Comparison of ENCODE assay signal across 1 cellular context in genomic region chr10:84139126-84140035, GRCh38.
TF ChIP-seq lines count a peak whose summit lies in the region.

Gene GHITM, plus strand, starts transcription at chr10:84139509. Its CDS starts 1,992 bp downstream, at chr10:84141501.

TF ChIP-seq in HepG2, 621 proteins besides CTCF, POLR2A, EP300 and RAD21 (continued from another document and continues in another):
- TF ChIP-seq, protein P1, sequence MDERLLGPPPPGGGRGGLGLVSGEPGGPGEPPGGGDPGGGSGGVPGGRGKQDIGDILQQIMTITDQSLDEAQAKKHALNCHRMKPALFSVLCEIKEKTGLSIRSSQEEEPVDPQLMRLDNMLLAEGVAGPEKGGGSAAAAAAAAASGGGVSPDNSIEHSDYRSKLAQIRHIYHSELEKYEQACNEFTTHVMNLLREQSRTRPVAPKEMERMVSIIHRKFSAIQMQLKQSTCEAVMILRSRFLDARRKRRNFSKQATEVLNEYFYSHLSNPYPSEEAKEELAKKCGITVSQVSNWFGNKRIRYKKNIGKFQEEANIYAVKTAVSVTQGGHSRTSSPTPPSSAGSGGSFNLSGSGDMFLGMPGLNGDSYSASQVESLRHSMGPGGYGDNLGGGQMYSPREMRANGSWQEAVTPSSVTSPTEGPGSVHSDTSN (CRISPR knock-in tag; IDR thresholded peaks at IDR 0.05): no peak
- TF ChIP-seq ATF7-NPFF (CRISPR knock-in tag; IDR thresholded peaks at IDR 0.05; ENCODE audit: low read depth) (peak; percentile 68; the same call in 1 of the 2 replicates), ZNF33A (CRISPR knock-in tag; IDR thresholded peaks at IDR 0.05; ENCODE audit: borderline replicate concordance) (no peak), ZNF780A (CRISPR knock-in tag; IDR thresholded peaks at IDR 0.05) (0 out of 2 replicates have a peak, but pooled peaks have one; percentile 52), ZNF891 (CRISPR knock-in tag; IDR thresholded peaks at IDR 0.05) (peak; percentile 87), ZNF513 (CRISPR knock-in tag; conservative IDR thresholded peaks at IDR 0.05) (no peak), ARNT2 (CRISPR knock-in tag; IDR thresholded peaks at IDR 0.05; ENCODE audit: low read depth) (peak; percentile 74; the same call in 1 of the 2 replicates), NRL (CRISPR knock-in tag; IDR thresholded peaks at IDR 0.05; ENCODE audit: borderline replicate concordance) (peak; percentile 95), ZNF605 (CRISPR knock-in tag; IDR thresholded peaks at IDR 0.05) (peak; percentile 79; the same call in 1 of the 2 replicates), KDM5A (IDR thresholded peaks at IDR 0.05; ENCODE audit: borderline replicate concordance, low read length) (peak; percentile 88), ZNF660 (CRISPR knock-in tag; IDR thresholded peaks at IDR 0.05; ENCODE audit: borderline replicate concordance, low read depth) (no peak), ZNF34 (CRISPR knock-in tag; IDR thresholded peaks at IDR 0.05; ENCODE audit: borderline replicate concordance) (peak; percentile 95; the same call in 1 of the 2 replicates), KDM6A (CRISPR knock-in tag; IDR thresholded peaks at IDR 0.05; ENCODE audit: low read depth) (no peak), SRSF1 (optimal IDR thresholded peaks at IDR 0.05; ENCODE audit: low read depth, low read length) (no peak), KLF12 (CRISPR knock-in tag; IDR thresholded peaks at IDR 0.05; ENCODE audit: borderline replicate concordance) (0 out of 2 replicates have a peak, but pooled peaks have one; percentile 45), ZNF576 (CRISPR knock-in tag; IDR thresholded peaks at IDR 0.05) (0 out of 2 replicates have a peak, but pooled peaks have one; percentile 42), CENPX (CRISPR knock-in tag; IDR thresholded peaks at IDR 0.05) (no peak), ZFP36L1 (CRISPR knock-in tag; IDR thresholded peaks at IDR 0.05) (no peak), MED13 (CRISPR knock-in tag; IDR thresholded peaks at IDR 0.05) (no peak), IRF2 (CRISPR knock-in tag; IDR thresholded peaks at IDR 0.05) (peak; percentile 95), ZNF382 (CRISPR knock-in tag; IDR thresholded peaks at IDR 0.05; ENCODE audit: borderline replicate concordance) (no peak), CEBPZ (IDR thresholded peaks at IDR 0.05; ENCODE audit: low read length) (no peak), ZBTB21 (CRISPR knock-in tag; IDR thresholded peaks at IDR 0.05) (peak; percentile 95; the same call in 1 of the 2 replicates), IRX3 (CRISPR knock-in tag; IDR thresholded peaks at IDR 0.05; ENCODE audit: borderline replicate concordance, low read depth) (no peak), BRCA1 (CRISPR knock-in tag; IDR thresholded peaks at IDR 0.05) (peak; percentile 76; the same call in 1 of the 2 replicates), ZNF792 (CRISPR knock-in tag; IDR thresholded peaks at IDR 0.05) (0 out of 2 replicates have a peak, but pooled peaks have one; percentile 53), ASH2L (IDR thresholded peaks at IDR 0.05; ENCODE audit: insufficient read length, low read depth, low read length) (peak; percentile 99), NR2C2 (CRISPR knock-in tag; IDR thresholded peaks at IDR 0.05; ENCODE audit: borderline replicate concordance) (peak; percentile 94), ZFY (CRISPR knock-in tag; IDR thresholded peaks at IDR 0.05) (peak; percentile 97), ATF3 (CRISPR knock-in tag; IDR thresholded peaks at IDR 0.05) (0 out of 2 replicates have a peak, but pooled peaks have one; percentile 26), ZNF225 (CRISPR knock-in tag; IDR thresholded peaks at IDR 0.05) (peak; percentile 95), PAWR (CRISPR knock-in tag; IDR thresholded peaks at IDR 0.05; ENCODE audit: borderline replicate concordance) (0 out of 2 replicates have a peak, but pooled peaks have one; percentile 73), ZNF501 (CRISPR knock-in tag; IDR thresholded peaks at IDR 0.05) (peak; percentile 96), ZNF136 (CRISPR knock-in tag; IDR thresholded peaks at IDR 0.05; ENCODE audit: low read depth) (no peak)
- TF ChIP-seq, protein P2, sequence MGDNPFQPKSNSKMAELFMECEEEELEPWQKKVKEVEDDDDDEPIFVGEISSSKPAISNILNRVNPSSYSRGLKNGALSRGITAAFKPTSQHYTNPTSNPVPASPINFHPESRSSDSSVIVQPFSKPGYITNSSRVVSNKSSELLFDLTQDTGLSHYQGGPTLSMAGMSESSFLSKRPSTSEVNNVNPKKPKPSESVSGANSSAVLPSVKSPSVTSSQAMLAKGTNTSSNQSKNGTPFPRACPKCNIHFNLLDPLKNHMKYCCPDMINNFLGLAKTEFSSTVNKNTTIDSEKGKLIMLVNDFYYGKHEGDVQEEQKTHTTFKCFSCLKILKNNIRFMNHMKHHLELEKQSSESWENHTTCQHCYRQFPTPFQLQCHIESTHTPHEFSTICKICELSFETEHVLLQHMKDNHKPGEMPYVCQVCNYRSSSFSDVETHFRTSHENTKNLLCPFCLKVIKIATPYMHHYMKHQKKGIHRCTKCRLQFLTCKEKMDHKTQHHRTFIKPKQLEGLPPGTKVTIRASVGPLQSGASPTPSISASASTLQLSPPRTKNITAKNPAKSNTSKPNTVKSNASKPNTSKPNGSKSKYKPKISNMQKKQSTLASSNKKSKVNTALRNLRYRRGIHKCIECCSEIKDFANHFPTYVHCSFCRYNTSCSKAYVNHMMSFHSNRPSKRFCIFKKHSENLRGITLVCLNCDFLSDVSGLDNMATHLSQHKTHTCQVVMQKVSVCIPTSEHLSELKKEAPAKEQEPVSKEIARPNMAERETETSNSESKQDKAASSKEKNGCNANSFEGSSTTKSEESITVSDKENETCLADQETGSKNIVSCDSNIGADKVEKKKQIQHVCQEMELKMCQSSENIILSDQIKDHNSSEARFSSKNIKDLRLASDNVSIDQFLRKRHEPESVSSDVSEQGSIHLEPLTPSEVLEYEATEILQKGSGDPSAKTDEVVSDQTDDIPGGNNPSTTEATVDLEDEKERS (CRISPR knock-in tag; IDR thresholded peaks at IDR 0.05): no peak
- TF ChIP-seq, protein P3, sequence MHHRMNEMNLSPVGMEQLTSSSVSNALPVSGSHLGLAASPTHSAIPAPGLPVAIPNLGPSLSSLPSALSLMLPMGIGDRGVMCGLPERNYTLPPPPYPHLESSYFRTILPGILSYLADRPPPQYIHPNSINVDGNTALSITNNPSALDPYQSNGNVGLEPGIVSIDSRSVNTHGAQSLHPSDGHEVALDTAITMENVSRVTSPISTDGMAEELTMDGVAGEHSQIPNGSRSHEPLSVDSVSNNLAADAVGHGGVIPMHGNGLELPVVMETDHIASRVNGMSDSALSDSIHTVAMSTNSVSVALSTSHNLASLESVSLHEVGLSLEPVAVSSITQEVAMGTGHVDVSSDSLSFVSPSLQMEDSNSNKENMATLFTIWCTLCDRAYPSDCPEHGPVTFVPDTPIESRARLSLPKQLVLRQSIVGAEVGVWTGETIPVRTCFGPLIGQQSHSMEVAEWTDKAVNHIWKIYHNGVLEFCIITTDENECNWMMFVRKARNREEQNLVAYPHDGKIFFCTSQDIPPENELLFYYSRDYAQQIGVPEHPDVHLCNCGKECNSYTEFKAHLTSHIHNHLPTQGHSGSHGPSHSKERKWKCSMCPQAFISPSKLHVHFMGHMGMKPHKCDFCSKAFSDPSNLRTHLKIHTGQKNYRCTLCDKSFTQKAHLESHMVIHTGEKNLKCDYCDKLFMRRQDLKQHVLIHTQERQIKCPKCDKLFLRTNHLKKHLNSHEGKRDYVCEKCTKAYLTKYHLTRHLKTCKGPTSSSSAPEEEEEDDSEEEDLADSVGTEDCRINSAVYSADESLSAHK (CRISPR knock-in tag; IDR thresholded peaks at IDR 0.05; ENCODE audit: borderline replicate concordance): peak; percentile 53; the same call in 1 of the 2 replicates
- TF ChIP-seq, protein P4, sequence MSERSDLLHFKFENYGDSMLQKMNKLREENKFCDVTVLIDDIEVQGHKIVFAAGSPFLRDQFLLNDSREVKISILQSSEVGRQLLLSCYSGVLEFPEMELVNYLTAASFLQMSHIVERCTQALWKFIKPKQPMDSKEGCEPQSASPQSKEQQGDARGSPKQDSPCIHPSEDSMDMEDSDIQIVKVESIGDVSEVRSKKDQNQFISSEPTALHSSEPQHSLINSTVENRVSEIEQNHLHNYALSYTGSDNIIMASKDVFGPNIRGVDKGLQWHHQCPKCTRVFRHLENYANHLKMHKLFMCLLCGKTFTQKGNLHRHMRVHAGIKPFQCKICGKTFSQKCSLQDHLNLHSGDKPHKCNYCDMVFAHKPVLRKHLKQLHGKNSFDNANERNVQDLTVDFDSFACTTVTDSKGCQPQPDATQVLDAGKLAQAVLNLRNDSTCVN (CRISPR knock-in tag; IDR thresholded peaks at IDR 0.05; ENCODE audit: borderline replicate concordance): no peak
- TF ChIP-seq, protein P5, sequence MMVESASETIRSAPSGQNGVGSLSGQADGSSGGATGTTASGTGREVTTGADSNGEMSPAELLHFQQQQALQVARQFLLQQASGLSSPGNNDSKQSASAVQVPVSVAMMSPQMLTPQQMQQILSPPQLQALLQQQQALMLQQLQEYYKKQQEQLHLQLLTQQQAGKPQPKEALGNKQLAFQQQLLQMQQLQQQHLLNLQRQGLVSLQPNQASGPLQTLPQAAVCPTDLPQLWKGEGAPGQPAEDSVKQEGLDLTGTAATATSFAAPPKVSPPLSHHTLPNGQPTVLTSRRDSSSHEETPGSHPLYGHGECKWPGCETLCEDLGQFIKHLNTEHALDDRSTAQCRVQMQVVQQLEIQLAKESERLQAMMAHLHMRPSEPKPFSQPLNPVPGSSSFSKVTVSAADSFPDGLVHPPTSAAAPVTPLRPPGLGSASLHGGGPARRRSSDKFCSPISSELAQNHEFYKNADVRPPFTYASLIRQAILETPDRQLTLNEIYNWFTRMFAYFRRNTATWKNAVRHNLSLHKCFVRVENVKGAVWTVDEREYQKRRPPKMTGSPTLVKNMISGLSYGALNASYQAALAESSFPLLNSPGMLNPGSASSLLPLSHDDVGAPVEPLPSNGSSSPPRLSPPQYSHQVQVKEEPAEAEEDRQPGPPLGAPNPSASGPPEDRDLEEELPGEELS (CRISPR knock-in tag; IDR thresholded peaks at IDR 0.05): peak; percentile 52; the same call in 1 of the 2 replicates
